In the genomic region with DNA sequence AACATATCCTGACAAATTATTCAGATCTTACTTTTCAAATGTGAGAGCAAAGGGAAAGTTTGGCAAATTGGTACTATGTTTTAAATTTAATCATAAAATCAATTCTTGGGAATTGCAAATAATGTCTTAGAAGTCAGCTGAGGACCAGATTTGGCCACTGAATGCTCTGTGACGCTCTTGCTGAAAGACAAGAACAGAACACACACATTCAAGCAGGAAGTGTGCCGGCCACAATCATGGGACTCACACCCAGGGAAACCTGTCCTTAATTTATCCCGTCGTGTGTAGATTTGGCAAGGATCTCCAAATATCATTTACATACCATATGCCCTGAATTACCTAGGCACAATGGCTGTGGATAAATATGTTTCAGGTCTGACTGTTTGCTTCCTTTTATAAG, we compare ENCODE assay signal across 1 cellular context.
TF ChIP-seq lines count a peak whose summit lies in the region.

No MANE protein-coding gene starts in this region.

TF ChIP-seq in HepG2, 621 proteins besides CTCF, POLR2A, EP300 and RAD21:
- no peak for TF ChIP-seq CCDC6 (CRISPR knock-in tag; IDR thresholded peaks at IDR 0.05)
- TF ChIP-seq ZNF501 (CRISPR knock-in tag; IDR thresholded peaks at IDR 0.05): no peak
- no peak for TF ChIP-seq FOXP1 (IDR thresholded peaks at IDR 0.05)
- TF ChIP-seq FOXP1 (CRISPR knock-in tag; IDR thresholded peaks at IDR 0.05): no peak
- TF ChIP-seq, protein P1, sequence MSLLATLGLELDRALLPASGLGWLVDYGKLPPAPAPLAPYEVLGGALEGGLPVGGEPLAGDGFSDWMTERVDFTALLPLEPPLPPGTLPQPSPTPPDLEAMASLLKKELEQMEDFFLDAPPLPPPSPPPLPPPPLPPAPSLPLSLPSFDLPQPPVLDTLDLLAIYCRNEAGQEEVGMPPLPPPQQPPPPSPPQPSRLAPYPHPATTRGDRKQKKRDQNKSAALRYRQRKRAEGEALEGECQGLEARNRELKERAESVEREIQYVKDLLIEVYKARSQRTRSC (CRISPR knock-in tag; IDR thresholded peaks at IDR 0.05; ENCODE audit: low read depth): no peak
- TF ChIP-seq, protein P2, sequence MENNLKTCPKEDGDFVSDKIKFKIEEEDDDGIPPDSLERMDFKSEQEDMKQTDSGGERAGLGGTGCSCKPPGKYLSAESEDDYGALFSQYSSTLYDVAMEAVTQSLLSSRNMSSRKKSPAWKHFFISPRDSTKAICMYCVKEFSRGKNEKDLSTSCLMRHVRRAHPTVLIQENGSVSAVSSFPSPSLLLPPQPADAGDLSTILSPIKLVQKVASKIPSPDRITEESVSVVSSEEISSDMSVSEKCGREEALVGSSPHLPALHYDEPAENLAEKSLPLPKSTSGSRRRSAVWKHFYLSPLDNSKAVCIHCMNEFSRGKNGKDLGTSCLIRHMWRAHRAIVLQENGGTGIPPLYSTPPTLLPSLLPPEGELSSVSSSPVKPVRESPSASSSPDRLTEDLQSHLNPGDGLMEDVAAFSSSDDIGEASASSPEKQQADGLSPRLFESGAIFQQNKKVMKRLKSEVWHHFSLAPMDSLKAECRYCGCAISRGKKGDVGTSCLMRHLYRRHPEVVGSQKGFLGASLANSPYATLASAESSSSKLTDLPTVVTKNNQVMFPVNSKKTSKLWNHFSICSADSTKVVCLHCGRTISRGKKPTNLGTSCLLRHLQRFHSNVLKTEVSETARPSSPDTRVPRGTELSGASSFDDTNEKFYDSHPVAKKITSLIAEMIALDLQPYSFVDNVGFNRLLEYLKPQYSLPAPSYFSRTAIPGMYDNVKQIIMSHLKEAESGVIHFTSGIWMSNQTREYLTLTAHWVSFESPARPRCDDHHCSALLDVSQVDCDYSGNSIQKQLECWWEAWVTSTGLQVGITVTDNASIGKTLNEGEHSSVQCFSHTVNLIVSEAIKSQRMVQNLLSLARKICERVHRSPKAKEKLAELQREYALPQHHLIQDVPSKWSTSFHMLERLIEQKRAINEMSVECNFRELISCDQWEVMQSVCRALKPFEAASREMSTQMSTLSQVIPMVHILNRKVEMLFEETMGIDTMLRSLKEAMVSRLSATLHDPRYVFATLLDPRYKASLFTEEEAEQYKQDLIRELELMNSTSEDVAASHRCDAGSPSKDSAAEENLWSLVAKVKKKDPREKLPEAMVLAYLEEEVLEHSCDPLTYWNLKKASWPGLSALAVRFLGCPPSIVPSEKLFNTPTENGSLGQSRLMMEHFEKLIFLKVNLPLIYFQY (CRISPR knock-in tag; IDR thresholded peaks at IDR 0.05; ENCODE audit: borderline replicate concordance): no peak
- TF ChIP-seq ZNF644 (CRISPR knock-in tag; IDR thresholded peaks at IDR 0.05; ENCODE audit: low read depth): no peak
- no peak for TF ChIP-seq ZNF891 (CRISPR knock-in tag; IDR thresholded peaks at IDR 0.05)
- TF ChIP-seq SIX4 (CRISPR knock-in tag; IDR thresholded peaks at IDR 0.05): no peak
- TF ChIP-seq, protein P3, sequence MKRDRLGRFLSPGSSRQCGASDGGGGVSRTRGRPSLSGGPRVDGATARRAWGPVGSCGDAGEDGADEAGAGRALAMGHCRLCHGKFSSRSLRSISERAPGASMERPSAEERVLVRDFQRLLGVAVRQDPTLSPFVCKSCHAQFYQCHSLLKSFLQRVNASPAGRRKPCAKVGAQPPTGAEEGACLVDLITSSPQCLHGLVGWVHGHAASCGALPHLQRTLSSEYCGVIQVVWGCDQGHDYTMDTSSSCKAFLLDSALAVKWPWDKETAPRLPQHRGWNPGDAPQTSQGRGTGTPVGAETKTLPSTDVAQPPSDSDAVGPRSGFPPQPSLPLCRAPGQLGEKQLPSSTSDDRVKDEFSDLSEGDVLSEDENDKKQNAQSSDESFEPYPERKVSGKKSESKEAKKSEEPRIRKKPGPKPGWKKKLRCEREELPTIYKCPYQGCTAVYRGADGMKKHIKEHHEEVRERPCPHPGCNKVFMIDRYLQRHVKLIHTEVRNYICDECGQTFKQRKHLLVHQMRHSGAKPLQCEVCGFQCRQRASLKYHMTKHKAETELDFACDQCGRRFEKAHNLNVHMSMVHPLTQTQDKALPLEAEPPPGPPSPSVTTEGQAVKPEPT (CRISPR knock-in tag; IDR thresholded peaks at IDR 0.05; ENCODE audit: low read depth): no peak
- TF ChIP-seq, protein P4, sequence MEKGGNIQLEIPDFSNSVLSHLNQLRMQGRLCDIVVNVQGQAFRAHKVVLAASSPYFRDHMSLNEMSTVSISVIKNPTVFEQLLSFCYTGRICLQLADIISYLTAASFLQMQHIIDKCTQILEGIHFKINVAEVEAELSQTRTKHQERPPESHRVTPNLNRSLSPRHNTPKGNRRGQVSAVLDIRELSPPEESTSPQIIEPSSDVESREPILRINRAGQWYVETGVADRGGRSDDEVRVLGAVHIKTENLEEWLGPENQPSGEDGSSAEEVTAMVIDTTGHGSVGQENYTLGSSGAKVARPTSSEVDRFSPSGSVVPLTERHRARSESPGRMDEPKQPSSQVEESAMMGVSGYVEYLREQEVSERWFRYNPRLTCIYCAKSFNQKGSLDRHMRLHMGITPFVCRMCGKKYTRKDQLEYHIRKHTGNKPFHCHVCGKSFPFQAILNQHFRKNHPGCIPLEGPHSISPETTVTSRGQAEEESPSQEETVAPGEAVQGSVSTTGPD (CRISPR knock-in tag; IDR thresholded peaks at IDR 0.05): no peak
TF ChIP-seq in HepG2: peak in this region for 0.
